In genomic region chr6:163416640-163417253, GRCh38 we compare ENCODE assay signal across 8 cellular contexts. TPM values are rescaled to one million over a fixed set of nuclear protein-coding genes. Genes with fewer than 3 reads are reported as not detected.
A peak's percentile ranks its signal among the peaks of the same experiment; 100 is the strongest.
DNase-seq lines count a peak whose midpoint lies in the region; ATAC-seq, FAIRE-seq and TF ChIP-seq lines count a peak whose summit lies in the region.

No MANE protein-coding gene starts in this region.

- DNase-seq in D721Med (ENCODE audit: insufficient read length, low spot score) (no peak), HS-5 (ENCODE audit: low read depth) (peak; percentile 77), cerebellum (ENCODE audit: low spot score) (peak; percentile 43), left kidney (ENCODE audit: low read depth, low spot score) (peak; percentile 91)
- DNase-seq in stimulated activated naive CD4-positive, alpha-beta T cell treated with Interleukin-2 at 50 U/mL for 16 hours (lab: John Stamatoyannopoulos, UW), result peak; percentile 13
- DNase-seq in NK-92 treated with Interleukin-12 subunit alpha and Interleukin-12 subunit beta, amount 100 ng/mL, for 24 hours (lab: John Stamatoyannopoulos, UW), result no peak

- TF ChIP-seq CTCF in D721Med (IDR thresholded peaks at IDR 0.05; ENCODE audit: insufficient read depth, missing control alignments), result peak; percentile 53

- peak; percentile 43 for ATAC-seq in SK-N-SH treated with all-trans-retinoic acid at 6 μM for 48 hours
- ATAC-seq in HG03521 (IDR thresholded peaks at IDR 0.05; ENCODE audit: unreplicated experiment), result no peak

- FAIRE-seq in D721Med (lab: Jason Lieb, UNC), result no peak

TF ChIP-seq in SK-N-SH treated with all-trans-retinoic acid at 6 μM for 48 hours, 23 proteins besides CTCF, POLR2A, EP300 and RAD21:
- peak; percentile 14; the same call in 1 of the 2 replicates for TF ChIP-seq ISL1 (CRISPR knock-in tag; IDR thresholded peaks at IDR 0.05)
- TF ChIP-seq ZNF8 (CRISPR knock-in tag; IDR thresholded peaks at IDR 0.05), result no peak

RNA-seq across cellular contexts. Expression of gene QKI, which starts 2.2 kb away (rescaled TPM):
- total RNA-seq in cerebellum, result 363 TPM

Comparison
In these comparisons a context has a peak if more than half of its experiments do, and no peak if none do; other contexts are left out.
1. DNase-seq: peak in HS-5 (single experiment), cerebellum (single experiment), left kidney (single experiment) and stimulated activated naive CD4-positive, alpha-beta T cell treated with Interleukin-2 at 50 U/mL for 16 hours (single experiment); none in D721Med (single experiment) and NK-92 treated with Interleukin-12 subunit alpha and Interleukin-12 subunit beta, amount 100 ng/mL, for 24 hours (single experiment).